29 cellular contexts compared by ENCODE assay signal in the genomic region with DNA sequence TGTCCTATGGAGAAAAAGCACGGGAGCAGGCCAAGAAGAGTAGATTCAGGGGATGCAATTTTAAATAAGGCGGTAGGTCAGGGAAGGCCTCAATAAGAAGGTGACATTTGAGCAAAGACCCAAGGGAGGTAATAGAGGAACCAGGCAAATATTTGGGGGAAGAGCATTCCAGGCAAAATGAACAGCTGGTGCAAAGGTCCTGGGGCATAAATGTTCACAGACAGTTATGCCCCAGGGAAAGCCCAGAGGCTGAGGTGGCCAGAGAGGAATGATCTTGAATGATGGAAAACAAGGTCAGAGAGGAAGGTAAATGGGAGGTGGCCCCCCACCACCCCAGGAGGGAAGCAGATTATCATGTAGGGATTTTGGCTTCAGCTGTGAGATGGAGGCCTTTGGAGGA. TPM values are rescaled to one million over a fixed set of nuclear protein-coding genes. Genes with fewer than 3 reads are reported as not detected.
"Had no signal": no experiment of that assay in that cellular context is flagged by ENCODE, and none has a peak within 500 bp of the region (broad histone marks: within the 10 kb centered on the region; RNA-seq: fewer than 3 reads in every experiment).

No MANE protein-coding gene starts in this region.

- H3K4me1 Mint-ChIP-seq: activated T-helper 17 cell treated with anti-CD3 and anti-CD28 coated beads, Interleukin-2, amount 50 U/mL, for 72 hours; central memory CD8-positive, alpha-beta T cell had no signal

- H3K36me3 ChIP-seq: breast epithelium, esophagus squamous epithelium, transverse colon, uterus, WERI-Rb-1 had no signal

- H3K9me3 Mint-ChIP-seq: activated T-cell treated with anti-CD3 and anti-CD28 coated beads, Interleukin-2, amount 50 U/mL, for 24 hours; neural crest cell had no signal

- H3K4me1 ChIP-seq: breast epithelium, testis, uterus had no signal

- H3K27me3 ChIP-seq: breast epithelium, esophagus squamous epithelium, testis, transverse colon, uterus had no signal

- H3K9me3 ChIP-seq: breast epithelium, esophagus squamous epithelium, testis, transverse colon, uterus had no signal

- H3K36me3 Mint-ChIP-seq: activated CD4-positive, alpha-beta memory T cell treated with anti-CD3 and anti-CD28 coated beads for 36 hours; mesothelial cell of epicardium had no signal

- H3K27ac ChIP-seq: breast epithelium, epithelial cell of prostate, esophagus squamous epithelium, testis, transverse colon, uterus, WERI-Rb-1 had no signal

- DNase-seq: activated CD4-positive, alpha-beta memory T cell treated with anti-CD3 and anti-CD28 coated beads for 36 hours; activated CD4-positive, alpha-beta T cell treated with anti-CD3 and anti-CD28 coated beads for 48 hours; activated CD8-positive, alpha-beta memory T cell treated with anti-CD3 and anti-CD28 coated beads, Interleukin-2, amount 50 U/mL, for 48 hours; activated gamma-delta T cell treated with Interleukin-2 at 50 U/mL for 16 hours; activated naive CD4-positive, alpha-beta T cell treated with anti-CD3 and anti-CD28 coated beads, Interleukin-2, amount 50 U/mL, for 16 hours; activated T-cell treated with anti-CD3 and anti-CD28 coated beads, Interleukin-2, amount 50 U/mL, for 24 hours; dermis blood vessel endothelial cell; effector CD4-positive, alpha-beta T cell; esophagus squamous epithelium; foreskin melanocyte; islet precursor cell; left ventricle myocardium superior; naive thymus-derived CD8-positive, alpha-beta T cell; right cardiac atrium; stimulated activated CD4-positive, alpha-beta T cell treated with anti-CD3 and anti-CD28 coated beads, Interleukin-15, amount 100 ng/mL, for 24 hours; stimulated activated naive CD8-positive, alpha-beta T cell treated with anti-CD3 and anti-CD28 coated beads, Interleukin-15, Interleukin-2, amounts not matched to agents 100 U/mL and 50 U/mL, for 24 hours; T-helper 9 cell; testis; uterus; WERI-Rb-1 had no signal

- H3K27ac Mint-ChIP-seq: activated CD4-positive, alpha-beta memory T cell treated with anti-CD3 and anti-CD28 coated beads for 36 hours; activated T-cell treated with anti-CD3 and anti-CD28 coated beads, Interleukin-2, amount 50 U/mL, for 24 hours; activated T-helper 17 cell treated with anti-CD3 and anti-CD28 coated beads, Interleukin-2, amount 50 U/mL, for 72 hours; mesothelial cell of epicardium; T-helper 1 cell treated with Interleukin-12 subunit alpha and Interleukin-12 subunit beta and Interleukin-4 antibody, amounts not matched to agents 30 μg/mL and 1 μg/mL, for 36 hours had no signal

- H3K4me3 Mint-ChIP-seq: activated CD4-positive, alpha-beta memory T cell treated with anti-CD3 and anti-CD28 coated beads for 36 hours; activated T-cell treated with anti-CD3 and anti-CD28 coated beads, Interleukin-2, amount 50 U/mL, for 24 hours; activated T-helper 17 cell treated with anti-CD3 and anti-CD28 coated beads, Interleukin-2, amount 50 U/mL, for 72 hours; central memory CD8-positive, alpha-beta T cell; mesothelial cell of epicardium; naive thymus-derived CD8-positive, alpha-beta T cell; neural crest cell; T-helper 1 cell treated with Interleukin-12 subunit alpha and Interleukin-12 subunit beta and Interleukin-4 antibody, amounts not matched to agents 30 μg/mL and 1 μg/mL, for 36 hours had no signal

- H3K4me3 ChIP-seq: breast epithelium, esophagus squamous epithelium, testis, transverse colon, uterus had no signal

- ATAC-seq: activated CD4-positive, CD25-positive, alpha-beta regulatory T cell treated with anti-CD3 and anti-CD28 coated beads, Interleukin-2, amount 50 U/mL, for 24 hours; activated T-helper 17 cell treated with anti-CD3 and anti-CD28 coated beads, Interleukin-2, amount 50 U/mL, for 72 hours; left ventricle myocardium superior; naive thymus-derived CD8-positive, alpha-beta T cell; right cardiac atrium; stimulated activated naive CD8-positive, alpha-beta T cell treated with anti-CD3 and anti-CD28 coated beads, Interleukin-15, Interleukin-2, amounts not matched to agents 100 U/mL and 50 U/mL, for 24 hours had no signal

RNA-seq across cellular contexts. Expression of gene SIRPA, which starts 47.4 kb away (rescaled TPM):
- total RNA-seq: activated CD4-positive, alpha-beta memory T cell treated with anti-CD3 and anti-CD28 coated beads for 36 hours had no signal
